In genomic region chr2:116832148-116832547, GRCh38 we compare ENCODE assay signal across 36 cellular contexts.
A peak's percentile ranks its signal among the peaks of the same experiment; 100 is the strongest.
DNase-seq lines count a peak whose midpoint lies in the region; ATAC-seq, FAIRE-seq and TF ChIP-seq lines count a peak whose summit lies in the region.
"Had no signal": no experiment of that assay in that cellular context is flagged by ENCODE, and none has a peak within 500 bp of the region (broad histone marks: within the 10 kb centered on the region; RNA-seq: fewer than 3 reads in every experiment).

No MANE protein-coding gene starts in this region.

- H3K79me2 ChIP-seq in PC-3 (ENCODE audit: low read length), result no peaks in the 10 kb centered on the region

- peaks cover 3% of the 10 kb centered on the region for H3K27me3 Mint-ChIP-seq in activated naive CD8-positive, alpha-beta T cell treated with anti-CD3 and anti-CD28 coated beads for 36 hours
- H3K27me3 Mint-ChIP-seq in activated T-helper 17 cell treated with anti-CD3 and anti-CD28 coated beads, Interleukin-2, amount 50 U/mL, for 72 hours, result no peaks in the 10 kb centered on the region
- H3K27me3 Mint-ChIP-seq in Caco-2 (ENCODE audit: insufficient read depth, unreplicated experiment), result no peaks in the 10 kb centered on the region
- H3K27me3 Mint-ChIP-seq: B cell; CD4-positive, alpha-beta memory T cell; CD4-positive, alpha-beta T cell; CD4-positive, CD25-positive, alpha-beta regulatory T cell; CD8-positive, alpha-beta memory T cell had no signal

- no peaks in the 10 kb centered on the region for H3K9me2 ChIP-seq in PC-3 (replicated peaks; ENCODE audit: low read length)

- ATAC-seq in PC-3, result 0 out of 2 replicates have a peak, but pooled peaks have one; percentile 35
- ATAC-seq in RWPE2 (ENCODE audit: low read depth), result peak; percentile 78
- no peak for ATAC-seq in activated T-helper 17 cell treated with anti-CD3 and anti-CD28 coated beads, Interleukin-2, amount 50 U/mL, for 72 hours (replicated peaks)
- ATAC-seq: A549; CD8-positive, alpha-beta T cell had no signal

- intact Hi-C loops in PC-3 (cut with micrococcal nuclease), result no loop called here
- intact Hi-C loops in Caco-2 (cut with micrococcal nuclease; ENCODE audit: unreplicated experiment), result no loop called here

- H3K4me1 ChIP-seq in PC-3 (ENCODE audit: insufficient read depth, low read length) (peaks cover 10% of the 10 kb centered on the region), RWPE2 (ENCODE audit: insufficient read depth, poor library complexity, severe bottlenecking) (no peaks in the 10 kb centered on the region), Caco-2 (no peaks in the 10 kb centered on the region)
- H3K4me1 ChIP-seq: A549; BE2C; BLaER1; BLaER1 treated with 17β-estradiol and CSF1 and Interleukin-3, amounts not matched to agents 10 nM and 100 nM had no signal

- no peak overlapping the region for H3K9ac ChIP-seq in PC-3 (ENCODE audit: low read length)
- H3K9ac ChIP-seq: BLaER1; BLaER1 treated with 17β-estradiol and CSF1 and Interleukin-3, amounts not matched to agents 10 nM and 100 nM had no signal

- H3K4me3 ChIP-seq in PC-3 (ENCODE audit: low read length), result no peak overlapping the region
- H3K4me3 ChIP-seq in RWPE2 (ENCODE audit: severe bottlenecking), result no peak overlapping the region
- no peak overlapping the region for H3K4me3 ChIP-seq in bronchial epithelial cell (ENCODE audit: low read depth, low read length)
- no peak overlapping the region for H3K4me3 ChIP-seq in epithelial cell of esophagus (ENCODE audit: low read length)
- no peak overlapping the region for H3K4me3 ChIP-seq in Caco-2 (ENCODE audit: low read depth, low read length)
- H3K4me3 ChIP-seq: A549; BLaER1; BLaER1 treated with 17β-estradiol and CSF1 and Interleukin-3, amounts not matched to agents 10 nM and 100 nM had no signal

- H3K4me1 Mint-ChIP-seq in activated naive CD8-positive, alpha-beta T cell treated with anti-CD3 and anti-CD28 coated beads for 36 hours, result no peaks in the 10 kb centered on the region
- H3K4me1 Mint-ChIP-seq in activated T-helper 17 cell treated with anti-CD3 and anti-CD28 coated beads, Interleukin-2, amount 50 U/mL, for 72 hours, result no peaks in the 10 kb centered on the region
- no peaks in the 10 kb centered on the region for H3K4me1 Mint-ChIP-seq in Caco-2 (ENCODE audit: low read depth, unreplicated experiment)
- H3K4me1 Mint-ChIP-seq: B cell; CD14-positive monocyte; CD4-positive, alpha-beta memory T cell; CD4-positive, CD25-positive, alpha-beta regulatory T cell; CD8-positive, alpha-beta memory T cell had no signal

- CTCF ChIA-PET in PC-3 (lab: Charles Lee), result no interaction called here
- CTCF ChIA-PET in Caco-2 (lab: Charles Lee), result no interaction called here

- H3K27me3 ChIP-seq in PC-3 (ENCODE audit: low read length) (no peaks in the 10 kb centered on the region), RWPE2 (ENCODE audit: insufficient read depth, poor library complexity, severe bottlenecking) (peaks cover 7% of the 10 kb centered on the region), bronchial epithelial cell (ENCODE audit: control insufficient read depth, insufficient read depth, low read length) (no peaks in the 10 kb centered on the region), Caco-2 (replicated peaks; ENCODE audit: control insufficient read depth, insufficient read depth, low read length) (no peaks in the 10 kb centered on the region)
- H3K27me3 ChIP-seq: BE2C; BLaER1; BLaER1 treated with 17β-estradiol and CSF1 and Interleukin-3, amounts not matched to agents 10 nM and 100 nM had no signal

- FAIRE-seq in bronchial epithelial cell (lab: Jason Lieb, UNC), result no peak
- FAIRE-seq: A204.1, A549, D721Med had no signal

- no peaks in the 10 kb centered on the region for H3K36me3 ChIP-seq in PC-3 (ENCODE audit: low read depth, low read length)
- H3K36me3 ChIP-seq in RWPE2 (ENCODE audit: low read depth), result no peaks in the 10 kb centered on the region
- no peaks in the 10 kb centered on the region for H3K36me3 ChIP-seq in bronchial epithelial cell (ENCODE audit: control insufficient read depth, insufficient read depth, low read length)
- no peaks in the 10 kb centered on the region for H3K36me3 ChIP-seq in Caco-2 (ENCODE audit: control insufficient read depth, insufficient read depth, low read length)
- H3K36me3 ChIP-seq: BE2C; BLaER1; BLaER1 treated with 17β-estradiol and CSF1 and Interleukin-3, amounts not matched to agents 10 nM and 100 nM had no signal

- BruUV-seq in PC-3 (replicated peaks; lab: Mats Ljungman, UMichigan), result no TSS peak
- no TSS peak for BruUV-seq in Caco-2 (replicated peaks; lab: Mats Ljungman, UMichigan)

- TF ChIP-seq CTCF in PC-3 (conservative IDR thresholded peaks at IDR 0.05; ENCODE audit: low read depth, low read length), result no peak
- TF ChIP-seq CTCF in RWPE2 (IDR thresholded peaks at IDR 0.05; ENCODE audit: poor library complexity, severe bottlenecking), result no peak
- no peak for TF ChIP-seq CTCF in bronchial epithelial cell (IDR thresholded peaks at IDR 0.05; ENCODE audit: insufficient read depth, low read length, severe bottlenecking)
- TF ChIP-seq CTCF in epithelial cell of esophagus (IDR thresholded peaks at IDR 0.05; ENCODE audit: insufficient read depth, low read depth, low read length, missing control alignments), result no peak
- TF ChIP-seq CTCF in Caco-2 (IDR thresholded peaks at IDR 0.05; ENCODE audit: insufficient read depth in 1 of 2, low read depth in 1 of 2, low read length in 1 of 2, severe bottlenecking in 1 of 2, unreplicated experiment in 1 of 2), result no peak

- no peaks in the 10 kb centered on the region for H3F3A ChIP-seq in PC-3 (ENCODE audit: low read length, unreplicated experiment)

- peak; percentile 74 for DNase-seq in PC-3
- no peak for DNase-seq in RWPE2 (ENCODE audit: low spot score)
- peak; percentile 43 for DNase-seq in bronchial epithelial cell (ENCODE audit: low read depth)
- peak; percentile 39 for DNase-seq in epithelial cell of esophagus (ENCODE audit: low read depth)
- DNase-seq in activated naive CD8-positive, alpha-beta T cell treated with anti-CD3 and anti-CD28 coated beads for 36 hours, result no peak
- no peak for DNase-seq in NCI-H2107 (lab: John Stamatoyannopoulos, UW)
- no peak for DNase-seq in Caco-2
- DNase-seq: 8988T; ACHN; AML-193; BE2C; C1 segment of cervical spinal cord; Calu3; CD4-positive, alpha-beta memory T cell; CD4-positive, alpha-beta T cell; CD4-positive, CD25-positive, alpha-beta regulatory T cell; CD8-positive, alpha-beta memory T cell; CD8-positive, alpha-beta T cell; COR-L47; DMS 273 treated with DMSO at 0.1 percent for 48 hours; DMS153; DMS53; DMS79; DMS79 treated with DMSO at 0.1 percent for 48 hours; DND-41; EL had no signal

- no peak overlapping the region for H3K27ac Mint-ChIP-seq in activated naive CD8-positive, alpha-beta T cell treated with anti-CD3 and anti-CD28 coated beads for 36 hours
- no peak overlapping the region for H3K27ac Mint-ChIP-seq in activated T-helper 17 cell treated with anti-CD3 and anti-CD28 coated beads, Interleukin-2, amount 50 U/mL, for 72 hours
- H3K27ac Mint-ChIP-seq in Caco-2 (ENCODE audit: unreplicated experiment), result no peak overlapping the region
- H3K27ac Mint-ChIP-seq: B cell; CD14-positive monocyte; CD4-positive, alpha-beta memory T cell; CD4-positive, alpha-beta T cell; CD8-positive, alpha-beta memory T cell; CD8-positive, alpha-beta T cell had no signal

- no peak overlapping the region for H3K27ac ChIP-seq in PC-3 (ENCODE audit: low read length)
- no peak overlapping the region for H3K27ac ChIP-seq in RWPE2 (ENCODE audit: poor library complexity, severe bottlenecking)
- H3K27ac ChIP-seq: 22Rv1; A549; BLaER1; BLaER1 treated with 17β-estradiol and CSF1 and Interleukin-3, amounts not matched to agents 10 nM and 100 nM; C4-2B had no signal

- H4K20me1 ChIP-seq in PC-3 (ENCODE audit: low read length), result no peaks in the 10 kb centered on the region
- H4K20me1 ChIP-seq: BLaER1; BLaER1 treated with 17β-estradiol and CSF1 and Interleukin-3, amounts not matched to agents 10 nM and 100 nM had no signal

- no peak overlapping the region for H3K4me3 Mint-ChIP-seq in activated naive CD8-positive, alpha-beta T cell treated with anti-CD3 and anti-CD28 coated beads for 36 hours
- no peak overlapping the region for H3K4me3 Mint-ChIP-seq in activated T-helper 17 cell treated with anti-CD3 and anti-CD28 coated beads, Interleukin-2, amount 50 U/mL, for 72 hours
- H3K4me3 Mint-ChIP-seq in Caco-2 (ENCODE audit: unreplicated experiment), result no peak overlapping the region
- H3K4me3 Mint-ChIP-seq: B cell; CD14-positive monocyte; CD4-positive, alpha-beta memory T cell; CD4-positive, alpha-beta T cell; CD4-positive, CD25-positive, alpha-beta regulatory T cell; CD8-positive, alpha-beta memory T cell; CD8-positive, alpha-beta T cell had no signal

- peaks cover 7% of the 10 kb centered on the region for H3K9me3 Mint-ChIP-seq in activated naive CD8-positive, alpha-beta T cell treated with anti-CD3 and anti-CD28 coated beads for 36 hours
- peaks cover 5% of the 10 kb centered on the region for H3K9me3 Mint-ChIP-seq in activated T-helper 17 cell treated with anti-CD3 and anti-CD28 coated beads, Interleukin-2, amount 50 U/mL, for 72 hours
- no peaks in the 10 kb centered on the region for H3K9me3 Mint-ChIP-seq in Caco-2 (ENCODE audit: unreplicated experiment)

- POLR2A ChIA-PET in PC-3 (lab: Charles Lee; ENCODE audit: unreplicated experiment), result no interaction called here
- POLR2A ChIA-PET in Caco-2 (lab: Charles Lee), result no interaction called here

- H3K4me2 ChIP-seq in PC-3 (ENCODE audit: low read length), result no peak overlapping the region
- H3K4me2 ChIP-seq: A549; BLaER1; BLaER1 treated with 17β-estradiol and CSF1 and Interleukin-3, amounts not matched to agents 10 nM and 100 nM had no signal

- H2AFZ ChIP-seq in PC-3 (ENCODE audit: low read length), result no peak overlapping the region

- no peaks in the 10 kb centered on the region for H3K36me3 Mint-ChIP-seq in activated naive CD8-positive, alpha-beta T cell treated with anti-CD3 and anti-CD28 coated beads for 36 hours
- H3K36me3 Mint-ChIP-seq in activated T-helper 17 cell treated with anti-CD3 and anti-CD28 coated beads, Interleukin-2, amount 50 U/mL, for 72 hours (ENCODE audit: low read depth), result no peaks in the 10 kb centered on the region
- no peaks in the 10 kb centered on the region for H3K36me3 Mint-ChIP-seq in Caco-2 (ENCODE audit: insufficient read depth, unreplicated experiment)
- H3K36me3 Mint-ChIP-seq: CD14-positive monocyte; CD4-positive, alpha-beta memory T cell; CD4-positive, CD25-positive, alpha-beta regulatory T cell; CD8-positive, alpha-beta memory T cell; CD8-positive, alpha-beta T cell had no signal

- H3K9me3 ChIP-seq in PC-3 (ENCODE audit: low read length) (no peaks in the 10 kb centered on the region), RWPE2 (ENCODE audit: severe bottlenecking) (no peaks in the 10 kb centered on the region), Caco-2 (0 out of 2 replicates have a peak, but pooled peaks cover 3% of the 10 kb centered on the region)
- H3K9me3 ChIP-seq: BE2C; BLaER1; BLaER1 treated with 17β-estradiol and CSF1 and Interleukin-3, amounts not matched to agents 10 nM and 100 nM had no signal

Comparison
In these comparisons a context has a peak if more than half of its experiments do, and no peak if none do; other contexts are left out.
1. DNase-seq: peak in PC-3 (single experiment), bronchial epithelial cell (single experiment) and epithelial cell of esophagus (single experiment); none in RWPE2 (single experiment), activated naive CD8-positive, alpha-beta T cell treated with anti-CD3 and anti-CD28 coated beads for 36 hours (single experiment), NCI-H2107 (single experiment) and Caco-2 (0 of 2).